8 cellular contexts compared by ENCODE assay signal in genomic region chr16:81746566-81746965, GRCh38. TPM values are rescaled to one million over a fixed set of nuclear protein-coding genes. Genes with fewer than 3 reads are reported as not detected.
A peak's percentile ranks its signal among the peaks of the same experiment; 100 is the strongest.
DNase-seq lines count a peak whose midpoint lies in the region; TF ChIP-seq lines count a peak whose summit lies in the region.

No MANE protein-coding gene starts in this region.

- H3K4me2 ChIP-seq in mammary epithelial cell (ENCODE audit: insufficient read depth, low read depth, low read length): peak overlapping the region; percentile 61

- CTCF ChIA-PET in mammary epithelial cell (lab: Charles Lee; ENCODE audit: low non-redundant PET): no interaction called here

- 63% methylated on average over 5 of the region's 5 CpGs for WGBS in mammary epithelial cell (ENCODE audit: low coverage, missing lambda C conversion rate)

- H4K20me1 ChIP-seq in mammary epithelial cell (ENCODE audit: insufficient read depth, low read length): no peaks in the 10 kb centered on the region

- H2AFZ ChIP-seq in mammary epithelial cell (ENCODE audit: low read depth, low read length): peak overlapping the region; percentile 97

- H3K4me1 ChIP-seq in HUES48 (ENCODE audit: control insufficient read depth, insufficient read depth, low read length) (peaks cover 11% of the 10 kb centered on the region), mammary epithelial cell (ENCODE audit: insufficient read depth, low read length) (no peaks in the 10 kb centered on the region), muscle layer of duodenum (ENCODE audit: control insufficient read depth in 1 of 2, insufficient read depth in 2 of 2, low read length in 2 of 2) (peaks cover 0 to 3% of the 10 kb centered on the region in 2 donors)

- no TSS peak for BruUV-seq in mammary epithelial cell (replicated peaks; lab: Mats Ljungman, UMichigan)

- H3K4me3 ChIP-seq in AG10803 (ENCODE audit: low read length) (peak overlapping the region; percentile 52), HUES48 (ENCODE audit: low read depth, low read length) (peak overlapping the region; percentile 63), mammary epithelial cell (replicated peaks in 1 of 3; ENCODE audit: insufficient read depth in 1 of 3, low read depth in 2 of 3, low read length in 3 of 3) (peak overlapping the region in 1 of 3 experiments; percentile 40), muscle layer of duodenum (ENCODE audit: low read depth in 1 of 2, low read length in 2 of 2) (peak overlapping the region; percentile 51 to 66)

- H3K27ac ChIP-seq in HUES48 (ENCODE audit: low read depth, low read length) (no peak overlapping the region), mammary epithelial cell (ENCODE audit: insufficient read depth, low read depth, low read length) (no peak overlapping the region), muscle layer of duodenum (ENCODE audit: low read length) (no peak overlapping the region)

- TF ChIP-seq CTCF in AG10803 (conservative IDR thresholded peaks at IDR 0.05; ENCODE audit: low read length) (no peak), mammary epithelial cell (conservative IDR thresholded peaks at IDR 0.05 in 1 of 2, IDR thresholded peaks at IDR 0.05 in 1 of 2; ENCODE audit: extremely low read depth in 1 of 2, insufficient read depth in 1 of 2, low read depth in 1 of 2, low read length in 2 of 2) (no peak)

- in situ Hi-C loops in mammary epithelial cell (cut with MboI; ENCODE audit: low sequenced_read_pairs in 2 of 2): loop anchor here (25.0 kb wide), 2 partner anchors 709 to 1209 kb away; partner anchors contain the start of genes ATMIN (in 2 of the 2) and DYNLRB2 (in 1 of the 2)

- intact Hi-C loops in mammary epithelial cell (cut with micrococcal nuclease): loop anchor here (5.0 kb wide), 1 partner anchor 126 kb away; no protein-coding TSS in a partner anchor

- H3K9ac ChIP-seq in HUES48 (ENCODE audit: low read depth, low read length) (no peak overlapping the region), mammary epithelial cell (ENCODE audit: insufficient read depth, low read length) (no peak overlapping the region)

- H3K79me2 ChIP-seq in mammary epithelial cell (ENCODE audit: insufficient read depth, low read length): no peaks in the 10 kb centered on the region

- no peak for DNase-seq in AG10803 (ENCODE audit: low read depth)
- DNase-seq in mammary epithelial cell: no peak
- no peak for DNase-seq in ureter (ENCODE audit: low spot score)
- DNase-seq in NCI-H2081 (lab: John Stamatoyannopoulos, UW): no peak
- no peak for DNase-seq in NOMO-1 (lab: John Stamatoyannopoulos, UW; ENCODE audit: unreplicated experiment in 2 of 2)
- DNase-seq in cortex of kidney (lab: John Stamatoyannopoulos, UW): no peak

- H3K36me3 ChIP-seq in HUES48 (ENCODE audit: control insufficient read depth, insufficient read depth, low read length) (no peaks in the 10 kb centered on the region), mammary epithelial cell (ENCODE audit: insufficient read depth, low read length) (no peaks in the 10 kb centered on the region), muscle layer of duodenum (ENCODE audit: control insufficient read depth in 1 of 2, insufficient read depth in 2 of 2, low read length in 2 of 2) (no peaks in the 10 kb centered on the region)

- dilution Hi-C loops in mammary epithelial cell (cut with HindIII; ENCODE audit: low sequenced_read_pairs): no loop called here

- H3K9me3 ChIP-seq in HUES48 (ENCODE audit: control insufficient read depth, insufficient read depth, low read length) (no peaks in the 10 kb centered on the region), mammary epithelial cell (replicated peaks; ENCODE audit: insufficient read depth, low read length) (no peaks in the 10 kb centered on the region), muscle layer of duodenum (ENCODE audit: control insufficient read depth in 1 of 2, low read length in 2 of 2) (no peaks in the 10 kb centered on the region)

- no peaks in the 10 kb centered on the region for H3K27me3 ChIP-seq in HUES48 (ENCODE audit: control insufficient read depth, insufficient read depth, low read length)
- no peaks in the 10 kb centered on the region for H3K27me3 ChIP-seq in mammary epithelial cell (ENCODE audit: insufficient read depth, low read length)
- no peaks in the 10 kb centered on the region for H3K27me3 ChIP-seq in muscle layer of duodenum (ENCODE audit: low read depth, low read length)

RNA-seq across cellular contexts. Expression of gene PLCG2, which starts 32.5 kb away (rescaled TPM):
- 1 to 10 TPM; 6.9 to 8.2 TPM for total RNA-seq in mammary epithelial cell
- polyA plus RNA-seq in mammary epithelial cell: 2.5 TPM
- 15.7 TPM for polyA minus RNA-seq in mammary epithelial cell
- 37.6 TPM for total RNA-seq in ureter
